Comparison of ENCODE assay signal across 8 cellular contexts in the genomic region with DNA sequence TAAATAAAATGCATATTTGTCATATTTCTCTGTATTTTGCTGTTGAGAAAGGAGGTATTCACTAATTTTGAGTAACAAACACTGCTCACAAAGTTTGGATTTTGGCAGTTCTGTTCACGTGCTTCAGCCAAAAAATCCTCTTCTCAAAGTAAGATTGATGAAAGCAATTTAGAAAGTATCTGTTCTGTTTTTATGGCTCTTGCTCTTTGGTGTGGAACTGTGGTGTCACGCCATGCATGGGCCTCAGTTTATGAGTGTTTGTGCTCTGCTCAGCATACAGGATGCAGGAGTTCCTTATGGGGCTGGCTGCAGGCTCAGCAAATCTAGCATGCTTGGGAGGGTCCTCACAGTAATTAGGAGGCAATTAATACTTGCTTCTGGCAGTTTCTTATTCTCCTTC.
A peak's percentile ranks its signal among the peaks of the same experiment; 100 is the strongest.
DNase-seq lines count a peak whose midpoint lies in the region; ATAC-seq and TF ChIP-seq lines count a peak whose summit lies in the region.

No MANE protein-coding gene starts in this region.

- H3K9me3 Mint-ChIP-seq in dendritic cell treated with granulocyte-macrophage colony-stimulating factor and Interleukin-4, amounts not matched to agents 40 ng/mL and 50 ng/mL, for 4 days, result no peaks in the 10 kb centered on the region

- no peak overlapping the region for H3K4me3 Mint-ChIP-seq in dendritic cell treated with granulocyte-macrophage colony-stimulating factor and Interleukin-4, amounts not matched to agents 40 ng/mL and 50 ng/mL, for 4 days

- peaks cover 3% of the 10 kb centered on the region for H3K27me3 Mint-ChIP-seq in dendritic cell treated with granulocyte-macrophage colony-stimulating factor and Interleukin-4, amounts not matched to agents 40 ng/mL and 50 ng/mL, for 4 days

- intact Hi-C loops in dendritic cell treated with granulocyte-macrophage colony-stimulating factor and Interleukin-4, amounts not matched to agents 40 ng/mL and 50 ng/mL, for 4 days (cut with micrococcal nuclease), result loop anchor here (2.0 to 10.0 kb wide), 2 partner anchors 31 to 113 kb away; partner anchors contain the start of genes GRK4 and NOP14

- H3K36me3 Mint-ChIP-seq in dendritic cell treated with granulocyte-macrophage colony-stimulating factor and Interleukin-4, amounts not matched to agents 40 ng/mL and 50 ng/mL, for 4 days (ENCODE audit: low read depth), result peaks cover 23% of the 10 kb centered on the region

- peaks cover 37% of the 10 kb centered on the region for H3K4me1 Mint-ChIP-seq in dendritic cell treated with granulocyte-macrophage colony-stimulating factor and Interleukin-4, amounts not matched to agents 40 ng/mL and 50 ng/mL, for 4 days (ENCODE audit: low read depth)

- DNase-seq in HUDEP-2 (lab: John Stamatoyannopoulos, UW; ENCODE audit: unreplicated experiment in 76 of 76) (no peak), islet precursor cell (no peak), RKO (ENCODE audit: low spot score) (no peak), Kasumi-1 (lab: John Stamatoyannopoulos, UW) (no peak)

- peak overlapping the region; percentile 65 for H3K27ac Mint-ChIP-seq in dendritic cell treated with granulocyte-macrophage colony-stimulating factor and Interleukin-4, amounts not matched to agents 40 ng/mL and 50 ng/mL, for 4 days

- peak; percentile 21 for TF ChIP-seq POLR2A in GM15510 (IDR thresholded peaks at IDR 0.05; ENCODE audit: borderline replicate concordance, extremely low read depth, insufficient read length)

- ATAC-seq in GM19395 (IDR thresholded peaks at IDR 0.05; ENCODE audit: unreplicated experiment) (peak; percentile 43), HG03280 (IDR thresholded peaks at IDR 0.05; ENCODE audit: unreplicated experiment) (peak; percentile 19)
